2 cellular contexts compared by ENCODE assay signal in the genomic region with DNA sequence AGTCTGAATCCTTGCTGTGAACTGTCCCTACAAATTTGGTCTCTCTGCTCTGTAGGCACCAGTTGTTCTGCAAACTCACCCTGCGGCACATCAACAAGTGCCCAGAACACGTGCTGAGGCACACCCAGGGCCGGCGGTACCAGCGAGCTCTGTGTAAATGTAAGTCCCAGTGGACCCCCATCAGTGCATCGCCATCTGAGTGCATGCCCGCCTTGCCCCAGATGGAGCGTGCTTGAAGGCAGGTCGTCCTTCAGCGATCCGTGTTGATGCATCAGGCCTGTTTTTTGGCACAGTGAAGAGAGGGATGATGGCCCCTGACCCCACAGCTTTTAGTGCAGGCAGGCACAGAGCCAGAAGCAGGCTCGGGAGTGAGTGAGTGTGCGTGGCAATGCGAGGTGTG.
TF ChIP-seq lines count a peak whose summit lies in the region.

No MANE protein-coding gene starts in this region.

TF ChIP-seq in A549, 52 proteins besides CTCF, POLR2A, EP300 and RAD21:
- TF ChIP-seq, protein P1, sequence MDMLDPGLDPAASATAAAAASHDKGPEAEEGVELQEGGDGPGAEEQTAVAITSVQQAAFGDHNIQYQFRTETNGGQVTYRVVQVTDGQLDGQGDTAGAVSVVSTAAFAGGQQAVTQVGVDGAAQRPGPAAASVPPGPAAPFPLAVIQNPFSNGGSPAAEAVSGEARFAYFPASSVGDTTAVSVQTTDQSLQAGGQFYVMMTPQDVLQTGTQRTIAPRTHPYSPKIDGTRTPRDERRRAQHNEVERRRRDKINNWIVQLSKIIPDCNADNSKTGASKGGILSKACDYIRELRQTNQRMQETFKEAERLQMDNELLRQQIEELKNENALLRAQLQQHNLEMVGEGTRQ (IDR thresholded peaks at IDR 0.05): no peak
- TF ChIP-seq, protein P2, sequence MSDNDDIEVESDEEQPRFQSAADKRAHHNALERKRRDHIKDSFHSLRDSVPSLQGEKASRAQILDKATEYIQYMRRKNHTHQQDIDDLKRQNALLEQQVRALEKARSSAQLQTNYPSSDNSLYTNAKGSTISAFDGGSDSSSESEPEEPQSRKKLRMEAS (IDR thresholded peaks at IDR 0.05): no peak
- TF ChIP-seq, protein P3, sequence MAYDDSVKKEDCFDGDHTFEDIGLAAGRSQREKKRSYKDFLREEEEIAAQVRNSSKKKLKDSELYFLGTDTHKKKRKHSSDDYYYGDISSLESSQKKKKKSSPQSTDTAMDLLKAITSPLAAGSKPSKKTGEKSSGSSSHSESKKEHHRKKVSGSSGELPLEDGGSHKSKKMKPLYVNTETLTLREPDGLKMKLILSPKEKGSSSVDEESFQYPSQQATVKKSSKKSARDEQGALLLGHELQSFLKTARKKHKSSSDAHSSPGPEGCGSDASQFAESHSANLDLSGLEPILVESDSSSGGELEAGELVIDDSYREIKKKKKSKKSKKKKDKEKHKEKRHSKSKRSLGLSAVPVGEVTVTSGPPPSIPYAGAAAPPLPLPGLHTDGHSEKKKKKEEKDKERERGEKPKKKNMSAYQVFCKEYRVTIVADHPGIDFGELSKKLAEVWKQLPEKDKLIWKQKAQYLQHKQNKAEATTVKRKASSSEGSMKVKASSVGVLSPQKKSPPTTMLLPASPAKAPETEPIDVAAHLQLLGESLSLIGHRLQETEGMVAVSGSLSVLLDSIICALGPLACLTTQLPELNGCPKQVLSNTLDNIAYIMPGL (CRISPR knock-in tag; IDR thresholded peaks at IDR 0.05; ENCODE audit: borderline replicate concordance): no peak
- TF ChIP-seq SMC3 (IDR thresholded peaks at IDR 0.05): no peak
- TF ChIP-seq FOXS1 (CRISPR knock-in tag; IDR thresholded peaks at IDR 0.05): no peak
- no peak for TF ChIP-seq SREBF2 (IDR thresholded peaks at IDR 0.05)
- TF ChIP-seq HOXB13 (CRISPR knock-in tag; IDR thresholded peaks at IDR 0.05; ENCODE audit: low read depth): no peak
- no peak for TF ChIP-seq RCOR1 (IDR thresholded peaks at IDR 0.05; ENCODE audit: low read depth, low read length)
- TF ChIP-seq JUNB (IDR thresholded peaks at IDR 0.05): no peak
- no peak for TF ChIP-seq KDM1A (IDR thresholded peaks at IDR 0.05; ENCODE audit: low read depth)
- no peak for TF ChIP-seq KDM5A (IDR thresholded peaks at IDR 0.05)
- no peak for TF ChIP-seq RFX5 (IDR thresholded peaks at IDR 0.05)
- TF ChIP-seq, protein P4, sequence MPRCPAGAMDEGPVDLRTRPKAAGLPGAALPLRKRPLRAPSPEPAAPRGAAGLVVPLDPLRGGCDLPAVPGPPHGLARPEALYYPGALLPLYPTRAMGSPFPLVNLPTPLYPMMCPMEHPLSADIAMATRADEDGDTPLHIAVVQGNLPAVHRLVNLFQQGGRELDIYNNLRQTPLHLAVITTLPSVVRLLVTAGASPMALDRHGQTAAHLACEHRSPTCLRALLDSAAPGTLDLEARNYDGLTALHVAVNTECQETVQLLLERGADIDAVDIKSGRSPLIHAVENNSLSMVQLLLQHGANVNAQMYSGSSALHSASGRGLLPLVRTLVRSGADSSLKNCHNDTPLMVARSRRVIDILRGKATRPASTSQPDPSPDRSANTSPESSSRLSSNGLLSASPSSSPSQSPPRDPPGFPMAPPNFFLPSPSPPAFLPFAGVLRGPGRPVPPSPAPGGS (IDR thresholded peaks at IDR 0.05): no peak
- no peak for TF ChIP-seq RARB (CRISPR knock-in tag; IDR thresholded peaks at IDR 0.05)

TF ChIP-seq in GM23338, 12 proteins besides CTCF, POLR2A, EP300 and RAD21:
- TF ChIP-seq, protein P5, sequence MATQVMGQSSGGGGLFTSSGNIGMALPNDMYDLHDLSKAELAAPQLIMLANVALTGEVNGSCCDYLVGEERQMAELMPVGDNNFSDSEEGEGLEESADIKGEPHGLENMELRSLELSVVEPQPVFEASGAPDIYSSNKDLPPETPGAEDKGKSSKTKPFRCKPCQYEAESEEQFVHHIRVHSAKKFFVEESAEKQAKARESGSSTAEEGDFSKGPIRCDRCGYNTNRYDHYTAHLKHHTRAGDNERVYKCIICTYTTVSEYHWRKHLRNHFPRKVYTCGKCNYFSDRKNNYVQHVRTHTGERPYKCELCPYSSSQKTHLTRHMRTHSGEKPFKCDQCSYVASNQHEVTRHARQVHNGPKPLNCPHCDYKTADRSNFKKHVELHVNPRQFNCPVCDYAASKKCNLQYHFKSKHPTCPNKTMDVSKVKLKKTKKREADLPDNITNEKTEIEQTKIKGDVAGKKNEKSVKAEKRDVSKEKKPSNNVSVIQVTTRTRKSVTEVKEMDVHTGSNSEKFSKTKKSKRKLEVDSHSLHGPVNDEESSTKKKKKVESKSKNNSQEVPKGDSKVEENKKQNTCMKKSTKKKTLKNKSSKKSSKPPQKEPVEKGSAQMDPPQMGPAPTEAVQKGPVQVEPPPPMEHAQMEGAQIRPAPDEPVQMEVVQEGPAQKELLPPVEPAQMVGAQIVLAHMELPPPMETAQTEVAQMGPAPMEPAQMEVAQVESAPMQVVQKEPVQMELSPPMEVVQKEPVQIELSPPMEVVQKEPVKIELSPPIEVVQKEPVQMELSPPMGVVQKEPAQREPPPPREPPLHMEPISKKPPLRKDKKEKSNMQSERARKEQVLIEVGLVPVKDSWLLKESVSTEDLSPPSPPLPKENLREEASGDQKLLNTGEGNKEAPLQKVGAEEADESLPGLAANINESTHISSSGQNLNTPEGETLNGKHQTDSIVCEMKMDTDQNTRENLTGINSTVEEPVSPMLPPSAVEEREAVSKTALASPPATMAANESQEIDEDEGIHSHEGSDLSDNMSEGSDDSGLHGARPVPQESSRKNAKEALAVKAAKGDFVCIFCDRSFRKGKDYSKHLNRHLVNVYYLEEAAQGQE (IDR thresholded peaks at IDR 0.05; ENCODE audit: unreplicated experiment): no peak
- TF ChIP-seq NANOG (IDR thresholded peaks at IDR 0.05; ENCODE audit: borderline replicate concordance) (no peak), ZNF114 (CRISPR knock-in tag; IDR thresholded peaks at IDR 0.05) (no peak), ZNF331 (CRISPR knock-in tag; IDR thresholded peaks at IDR 0.05; ENCODE audit: low read depth) (no peak), EZH2 (IDR thresholded peaks at IDR 0.05; ENCODE audit: low read depth, unreplicated experiment) (no peak), EZH2phosphoT487 (IDR thresholded peaks at IDR 0.05; ENCODE audit: unreplicated experiment) (no peak), JUNB (IDR thresholded peaks at IDR 0.05; ENCODE audit: unreplicated experiment) (no peak), STAT1 (IDR thresholded peaks at IDR 0.05; ENCODE audit: unreplicated experiment) (no peak), POLR2AphosphoS5 (IDR thresholded peaks at IDR 0.05; ENCODE audit: low read depth) (no peak)
- TF ChIP-seq, protein P6, sequence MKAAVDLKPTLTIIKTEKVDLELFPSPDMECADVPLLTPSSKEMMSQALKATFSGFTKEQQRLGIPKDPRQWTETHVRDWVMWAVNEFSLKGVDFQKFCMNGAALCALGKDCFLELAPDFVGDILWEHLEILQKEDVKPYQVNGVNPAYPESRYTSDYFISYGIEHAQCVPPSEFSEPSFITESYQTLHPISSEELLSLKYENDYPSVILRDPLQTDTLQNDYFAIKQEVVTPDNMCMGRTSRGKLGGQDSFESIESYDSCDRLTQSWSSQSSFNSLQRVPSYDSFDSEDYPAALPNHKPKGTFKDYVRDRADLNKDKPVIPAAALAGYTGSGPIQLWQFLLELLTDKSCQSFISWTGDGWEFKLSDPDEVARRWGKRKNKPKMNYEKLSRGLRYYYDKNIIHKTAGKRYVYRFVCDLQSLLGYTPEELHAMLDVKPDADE (IDR thresholded peaks at IDR 0.05): no peak
- TF ChIP-seq, protein P7, sequence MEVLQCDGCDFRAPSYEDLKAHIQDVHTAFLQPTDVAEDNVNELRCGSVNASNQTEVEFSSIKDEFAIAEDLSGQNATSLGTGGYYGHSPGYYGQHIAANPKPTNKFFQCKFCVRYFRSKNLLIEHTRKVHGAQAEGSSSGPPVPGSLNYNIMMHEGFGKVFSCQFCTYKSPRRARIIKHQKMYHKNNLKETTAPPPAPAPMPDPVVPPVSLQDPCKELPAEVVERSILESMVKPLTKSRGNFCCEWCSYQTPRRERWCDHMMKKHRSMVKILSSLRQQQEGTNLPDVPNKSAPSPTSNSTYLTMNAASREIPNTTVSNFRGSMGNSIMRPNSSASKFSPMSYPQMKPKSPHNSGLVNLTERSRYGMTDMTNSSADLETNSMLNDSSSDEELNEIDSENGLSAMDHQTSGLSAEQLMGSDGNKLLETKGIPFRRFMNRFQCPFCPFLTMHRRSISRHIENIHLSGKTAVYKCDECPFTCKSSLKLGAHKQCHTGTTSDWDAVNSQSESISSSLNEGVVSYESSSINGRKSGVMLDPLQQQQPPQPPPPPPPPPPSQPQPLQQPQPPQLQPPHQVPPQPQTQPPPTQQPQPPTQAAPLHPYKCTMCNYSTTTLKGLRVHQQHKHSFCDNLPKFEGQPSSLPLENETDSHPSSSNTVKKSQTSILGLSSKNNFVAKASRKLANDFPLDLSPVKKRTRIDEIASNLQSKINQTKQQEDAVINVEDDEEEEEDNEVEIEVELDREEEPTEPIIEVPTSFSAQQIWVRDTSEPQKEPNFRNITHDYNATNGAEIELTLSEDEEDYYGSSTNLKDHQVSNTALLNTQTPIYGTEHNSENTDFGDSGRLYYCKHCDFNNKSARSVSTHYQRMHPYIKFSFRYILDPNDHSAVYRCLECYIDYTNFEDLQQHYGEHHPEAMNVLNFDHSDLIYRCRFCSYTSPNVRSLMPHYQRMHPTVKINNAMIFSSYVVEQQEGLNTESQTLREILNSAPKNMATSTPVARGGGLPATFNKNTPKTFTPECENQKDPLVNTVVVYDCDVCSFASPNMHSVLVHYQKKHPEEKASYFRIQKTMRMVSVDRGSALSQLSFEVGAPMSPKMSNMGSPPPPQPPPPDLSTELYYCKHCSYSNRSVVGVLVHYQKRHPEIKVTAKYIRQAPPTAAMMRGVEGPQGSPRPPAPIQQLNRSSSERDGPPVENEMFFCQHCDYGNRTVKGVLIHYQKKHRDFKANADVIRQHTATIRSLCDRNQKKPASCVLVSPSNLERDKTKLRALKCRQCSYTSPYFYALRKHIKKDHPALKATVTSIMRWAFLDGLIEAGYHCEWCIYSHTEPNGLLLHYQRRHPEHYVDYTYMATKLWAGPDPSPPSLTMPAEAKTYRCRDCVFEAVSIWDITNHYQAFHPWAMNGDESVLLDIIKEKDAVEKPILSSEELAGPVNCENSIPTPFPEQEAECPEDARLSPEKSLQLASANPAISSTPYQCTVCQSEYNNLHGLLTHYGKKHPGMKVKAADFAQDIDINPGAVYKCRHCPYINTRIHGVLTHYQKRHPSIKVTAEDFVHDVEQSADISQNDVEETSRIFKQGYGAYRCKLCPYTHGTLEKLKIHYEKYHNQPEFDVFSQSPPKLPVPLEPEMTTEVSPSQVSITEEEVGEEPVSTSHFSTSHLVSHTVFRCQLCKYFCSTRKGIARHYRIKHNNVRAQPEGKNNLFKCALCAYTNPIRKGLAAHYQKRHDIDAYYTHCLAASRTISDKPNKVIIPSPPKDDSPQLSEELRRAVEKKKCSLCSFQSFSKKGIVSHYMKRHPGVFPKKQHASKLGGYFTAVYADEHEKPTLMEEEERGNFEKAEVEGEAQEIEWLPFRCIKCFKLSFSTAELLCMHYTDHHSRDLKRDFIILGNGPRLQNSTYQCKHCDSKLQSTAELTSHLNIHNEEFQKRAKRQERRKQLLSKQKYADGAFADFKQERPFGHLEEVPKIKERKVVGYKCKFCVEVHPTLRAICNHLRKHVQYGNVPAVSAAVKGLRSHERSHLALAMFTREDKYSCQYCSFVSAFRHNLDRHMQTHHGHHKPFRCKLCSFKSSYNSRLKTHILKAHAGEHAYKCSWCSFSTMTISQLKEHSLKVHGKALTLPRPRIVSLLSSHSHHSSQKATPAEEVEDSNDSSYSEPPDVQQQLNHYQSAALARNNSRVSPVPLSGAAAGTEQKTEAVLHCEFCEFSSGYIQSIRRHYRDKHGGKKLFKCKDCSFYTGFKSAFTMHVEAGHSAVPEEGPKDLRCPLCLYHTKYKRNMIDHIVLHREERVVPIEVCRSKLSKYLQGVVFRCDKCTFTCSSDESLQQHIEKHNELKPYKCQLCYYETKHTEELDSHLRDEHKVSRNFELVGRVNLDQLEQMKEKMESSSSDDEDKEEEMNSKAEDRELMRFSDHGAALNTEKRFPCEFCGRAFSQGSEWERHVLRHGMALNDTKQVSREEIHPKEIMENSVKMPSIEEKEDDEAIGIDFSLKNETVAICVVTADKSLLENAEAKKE (CRISPR knock-in tag; IDR thresholded peaks at IDR 0.05): no peak
